ENCODE assay signal across 11 cellular contexts in the genomic region with DNA sequence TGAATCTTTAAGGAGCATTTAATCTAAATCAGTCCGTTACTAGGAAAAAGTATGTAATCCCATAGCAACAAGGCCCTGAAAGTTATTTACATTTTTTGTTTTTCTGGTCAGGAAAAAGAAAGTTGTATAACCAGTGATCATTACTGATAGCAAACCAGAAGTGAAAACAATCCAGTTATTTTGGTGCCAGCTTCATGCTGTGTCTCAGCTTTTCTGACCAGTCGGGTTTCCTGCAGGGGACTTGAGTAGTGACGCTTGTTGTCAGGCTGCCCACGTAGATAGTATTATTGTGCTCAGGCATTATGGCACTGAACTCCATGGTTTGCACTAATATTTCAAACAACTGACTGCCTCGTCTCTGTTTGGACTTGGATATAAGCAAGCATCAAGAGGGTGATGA. TPM values are rescaled to one million over a fixed set of nuclear protein-coding genes. Genes with fewer than 3 reads are reported as not detected.
DNase-seq lines count a peak whose midpoint lies in the region; ATAC-seq lines count a peak whose summit lies in the region.
"Had no signal": no experiment of that assay in that cellular context is flagged by ENCODE, and none has a peak within 500 bp of the region (broad histone marks: within the 10 kb centered on the region; RNA-seq: fewer than 3 reads in every experiment).

No MANE protein-coding gene starts in this region.

- H3K4me3 Mint-ChIP-seq in activated CD4-positive, alpha-beta T cell treated with anti-CD3 and anti-CD28 coated beads, Interleukin-2, amount 10 ng/mL, durations not matched to agents 24 days and 14 days: no peak overlapping the region
- H3K4me3 Mint-ChIP-seq: CD8-positive, alpha-beta memory T cell had no signal

- intact Hi-C loops in activated CD4-positive, alpha-beta T cell treated with anti-CD3 and anti-CD28 coated beads, Interleukin-2, amount 10 ng/mL, durations not matched to agents 24 days and 14 days (cut with micrococcal nuclease): no loop called here

- H3K27me3 Mint-ChIP-seq in activated CD4-positive, alpha-beta T cell treated with anti-CD3 and anti-CD28 coated beads, Interleukin-2, amount 10 ng/mL, durations not matched to agents 24 days and 14 days: no peaks in the 10 kb centered on the region
- H3K27me3 Mint-ChIP-seq: CD8-positive, alpha-beta memory T cell had no signal

- DNase-seq in dermis microvascular lymphatic vessel endothelial cell (ENCODE audit: low read depth in 2 of 2) (peak; percentile 45 to 73), NCI-H526 treated with DMSO at 0.1 percent for 48 hours (lab: John Stamatoyannopoulos, UW) (no peak), ACHN (no peak)
- DNase-seq in activated effector memory CD4-positive, alpha-beta T cell treated with anti-CD3 and anti-CD28 coated beads, Interleukin-2, amount 50 U/mL, for 16 hours: no peak
- DNase-seq in activated CD4-positive, alpha-beta T cell treated with anti-CD3 and anti-CD28 coated beads, Interleukin-2, amount 10 ng/mL, durations not matched to agents 24 days and 14 days: no peak
- DNase-seq: CD8-positive, alpha-beta memory T cell; GOT3 had no signal

- in situ Hi-C loops in ACHN (cut with HindIII; ENCODE audit: low pct_ligation_motif_present, low pct_unique_long_range_greater_than_20kb, low sequenced_read_pairs): no loop called here

- peaks cover 56% of the 10 kb centered on the region for H3K36me3 Mint-ChIP-seq in activated CD4-positive, alpha-beta T cell treated with anti-CD3 and anti-CD28 coated beads, Interleukin-2, amount 10 ng/mL, durations not matched to agents 24 days and 14 days (ENCODE audit: low read depth)

- H3K9me3 Mint-ChIP-seq in activated CD4-positive, alpha-beta T cell treated with anti-CD3 and anti-CD28 coated beads, Interleukin-2, amount 10 ng/mL, durations not matched to agents 24 days and 14 days: no peaks in the 10 kb centered on the region
- H3K9me3 Mint-ChIP-seq: activated T-helper 2 cell treated with anti-CD3 and anti-CD28 coated beads, Interferon-gamma antibody, Interleukin-2, Interleukin-4, amounts not matched to agents 10 μg/mL and 5 μg/mL and 100 μg/mL, durations not matched to agents 14 hours and 24 hours and 36 hours; CD8-positive, alpha-beta memory T cell had no signal

- ATAC-seq in GM18498 (IDR thresholded peaks at IDR 0.05; ENCODE audit: unreplicated experiment) (peak; percentile 78), GM21381 (IDR thresholded peaks at IDR 0.05; ENCODE audit: unreplicated experiment) (peak; percentile 46), HG03135 (IDR thresholded peaks at IDR 0.05; ENCODE audit: unreplicated experiment) (peak; percentile 46)

- peaks cover 9% of the 10 kb centered on the region for H3K4me1 Mint-ChIP-seq in activated CD4-positive, alpha-beta T cell treated with anti-CD3 and anti-CD28 coated beads, Interleukin-2, amount 10 ng/mL, durations not matched to agents 24 days and 14 days

- H3K27ac Mint-ChIP-seq in activated CD4-positive, alpha-beta T cell treated with anti-CD3 and anti-CD28 coated beads, Interleukin-2, amount 10 ng/mL, durations not matched to agents 24 days and 14 days: no peak overlapping the region
- H3K27ac Mint-ChIP-seq: activated T-helper 2 cell treated with anti-CD3 and anti-CD28 coated beads, Interferon-gamma antibody, Interleukin-2, Interleukin-4, amounts not matched to agents 10 μg/mL and 5 μg/mL and 100 μg/mL, durations not matched to agents 14 hours and 24 hours and 36 hours had no signal

RNA-seq across cellular contexts. Expression of a gene that starts 55.2 kb away (rescaled TPM):
- total RNA-seq in dermis microvascular lymphatic vessel endothelial cell: 1.1 and 1.8 TPM in 2 replicates
- total RNA-seq in activated CD4-positive, alpha-beta T cell treated with anti-CD3 and anti-CD28 coated beads, Interleukin-2, amount 10 ng/mL, durations not matched to agents 24 days and 14 days: 16.0 and 17.2 TPM in 2 replicates

RNA-seq across cellular contexts. Expression of a gene that starts 55.4 kb away (rescaled TPM):
- total RNA-seq in dermis microvascular lymphatic vessel endothelial cell: 6.3 and 6.7 TPM in 2 replicates
- 24.3 and 25.5 TPM in 2 replicates for total RNA-seq in activated CD4-positive, alpha-beta T cell treated with anti-CD3 and anti-CD28 coated beads, Interleukin-2, amount 10 ng/mL, durations not matched to agents 24 days and 14 days

Comparison
In these comparisons a context has a peak if more than half of its experiments do, and no peak if none do; other contexts are left out.
1. DNase-seq: peak in dermis microvascular lymphatic vessel endothelial cell (2 of 2); none in activated effector memory CD4-positive, alpha-beta T cell treated with anti-CD3 and anti-CD28 coated beads, Interleukin-2, amount 50 U/mL, for 16 hours (single experiment), NCI-H526 treated with DMSO at 0.1 percent for 48 hours (single experiment), ACHN (single experiment) and activated CD4-positive, alpha-beta T cell treated with anti-CD3 and anti-CD28 coated beads, Interleukin-2, amount 10 ng/mL, durations not matched to agents 24 days and 14 days (single experiment).
2. Peak in every context shown above with its lines, with median percentiles within 50 percentile points of each other: ATAC-seq.